Comparison of ENCODE assay signal across 1 cellular context in genomic region chr6:138817799-138818198, GRCh38.
TF ChIP-seq lines count a peak whose summit lies in the region.

No MANE protein-coding gene starts in this region.

TF ChIP-seq in GM23338, 12 proteins besides CTCF, POLR2A, EP300 and RAD21 (continued from another document):
- peak; percentile 74; the same call in 1 of the 2 replicates for TF ChIP-seq ZNF462 (CRISPR knock-in tag; IDR thresholded peaks at IDR 0.05)
- no peak for TF ChIP-seq EZH2 (IDR thresholded peaks at IDR 0.05; ENCODE audit: low read depth, unreplicated experiment)
- TF ChIP-seq JUNB (IDR thresholded peaks at IDR 0.05; ENCODE audit: unreplicated experiment): no peak
- no peak for TF ChIP-seq STAT1 (IDR thresholded peaks at IDR 0.05; ENCODE audit: unreplicated experiment)
- 0 out of 2 replicates have a peak, but pooled peaks have one; percentile 50 for TF ChIP-seq ZNF114 (CRISPR knock-in tag; IDR thresholded peaks at IDR 0.05)
- no peak for TF ChIP-seq ETS1 (IDR thresholded peaks at IDR 0.05)
